10 cellular contexts compared by ENCODE assay signal in genomic region chr12:108724890-108725151, GRCh38. TPM values are rescaled to one million over a fixed set of nuclear protein-coding genes. Genes with fewer than 3 reads are reported as not detected.
DNase-seq lines count a peak whose midpoint lies in the region; ATAC-seq and TF ChIP-seq lines count a peak whose summit lies in the region.
"Had no signal": no experiment of that assay in that cellular context is flagged by ENCODE, and none has a peak within 500 bp of the region (broad histone marks: within the 10 kb centered on the region; RNA-seq: fewer than 3 reads in every experiment).

No MANE protein-coding gene starts in this region.

- H3K4me1 ChIP-seq in adipocyte (ENCODE audit: control insufficient read depth, insufficient read depth, low read length) (peaks cover 78% of the 10 kb centered on the region), lower lobe of right lung (peaks cover 86% of the 10 kb centered on the region), SJCRH30 (peaks cover 48% of the 10 kb centered on the region)

- H3K36me3 ChIP-seq in adipocyte (ENCODE audit: control insufficient read depth, insufficient read depth, low read length, severe bottlenecking): peaks cover 3% of the 10 kb centered on the region
- no peaks in the 10 kb centered on the region for H3K36me3 ChIP-seq in lower lobe of right lung
- 0 out of 2 replicates have a peak, but pooled peaks cover 2% of the 10 kb centered on the region for H3K36me3 ChIP-seq in SJCRH30

- H3K4me1 Mint-ChIP-seq in HFFc6 (ENCODE audit: low read depth): peaks cover 90% of the 10 kb centered on the region
- H3K4me1 Mint-ChIP-seq in stimulated activated naive B cell treated with anti-CD40 and anti-IgM and Interleukin-4, amounts not matched to agents 10 μg/mL and 1 μg/mL and 100 μg/mL, for 72 hours: peaks cover 41 to 74% of the 10 kb centered on the region in 2 donors

- ATAC-seq in lower lobe of right lung (no peak), HG03457 (IDR thresholded peaks at IDR 0.05; ENCODE audit: unreplicated experiment) (no peak)
- no peak for ATAC-seq in stimulated activated naive B cell treated with anti-CD40 and anti-IgM and Interleukin-4, amounts not matched to agents 10 μg/mL and 1 μg/mL and 100 μg/mL, for 72 hours (replicated peaks)

- H3K27ac ChIP-seq in lower lobe of right lung: peak overlapping the region; percentile 72
- H3K27ac ChIP-seq in SJCRH30: no peak overlapping the region

- no peak for TF ChIP-seq CTCF in HFFc6 (IDR thresholded peaks at IDR 0.05)
- no peak for TF ChIP-seq CTCF in lower lobe of right lung (IDR thresholded peaks at IDR 0.05)

- H3K9me3 ChIP-seq in adipocyte (ENCODE audit: control insufficient read depth, low read length): no peaks in the 10 kb centered on the region
- no peaks in the 10 kb centered on the region for H3K9me3 ChIP-seq in lower lobe of right lung
- H3K9me3 ChIP-seq in SJCRH30 (replicated peaks): no peaks in the 10 kb centered on the region

- no peak for DNase-seq in HFFc6
- DNase-seq in adipocyte (ENCODE audit: low read depth): no peak
- no peak for DNase-seq in lower lobe of right lung
- no peak for DNase-seq in stimulated activated naive B cell treated with anti-CD40 and anti-IgM and Interleukin-4, amounts not matched to agents 10 μg/mL and 1 μg/mL and 100 μg/mL, for 72 hours
- DNase-seq in NCI-H2196 (lab: John Stamatoyannopoulos, UW; ENCODE audit: unreplicated experiment): no peak
- DNase-seq in SJCRH30: no peak
- DNase-seq: effector CD8-positive, alpha-beta T cell; H7; NCI-H2029 treated with DMSO at 0.1 percent for 48 hours had no signal

- peak overlapping the region; percentile 75 for H3K9ac ChIP-seq in adipocyte (ENCODE audit: low read length)

- H3K27me3 ChIP-seq in adipocyte (replicated peaks; ENCODE audit: control insufficient read depth, insufficient read depth, low read length): no peaks in the 10 kb centered on the region
- no peaks in the 10 kb centered on the region for H3K27me3 ChIP-seq in lower lobe of right lung (ENCODE audit: low read depth)
- no peaks in the 10 kb centered on the region for H3K27me3 ChIP-seq in SJCRH30

- intact Hi-C loops in lower lobe of right lung (cut with DNase I): no loop called here

- no peaks in the 10 kb centered on the region for H3K9me3 Mint-ChIP-seq in HFFc6
- no peaks in the 10 kb centered on the region for H3K9me3 Mint-ChIP-seq in stimulated activated naive B cell treated with anti-CD40 and anti-IgM and Interleukin-4, amounts not matched to agents 10 μg/mL and 1 μg/mL and 100 μg/mL, for 72 hours

- peaks cover 52% of the 10 kb centered on the region for H3K36me3 Mint-ChIP-seq in HFFc6 (ENCODE audit: low read depth)
- peaks cover 3 to 9% of the 10 kb centered on the region in 2 donors for H3K36me3 Mint-ChIP-seq in stimulated activated naive B cell treated with anti-CD40 and anti-IgM and Interleukin-4, amounts not matched to agents 10 μg/mL and 1 μg/mL and 100 μg/mL, for 72 hours

- peaks cover 2% of the 10 kb centered on the region; the same call in 1 of the 2 replicates for H3K27me3 Mint-ChIP-seq in HFFc6 (ENCODE audit: insufficient read depth)
- no peaks in the 10 kb centered on the region for H3K27me3 Mint-ChIP-seq in stimulated activated naive B cell treated with anti-CD40 and anti-IgM and Interleukin-4, amounts not matched to agents 10 μg/mL and 1 μg/mL and 100 μg/mL, for 72 hours

- peak overlapping the region; percentile 89 for H3K27ac Mint-ChIP-seq in HFFc6
- H3K27ac Mint-ChIP-seq in stimulated activated naive B cell treated with anti-CD40 and anti-IgM and Interleukin-4, amounts not matched to agents 10 μg/mL and 1 μg/mL and 100 μg/mL, for 72 hours: peak overlapping the region; percentile 47

- H3K4me3 ChIP-seq in adipocyte (ENCODE audit: low read length) (peak overlapping the region; percentile 39), lower lobe of right lung (no peak overlapping the region), SJCRH30 (no peak overlapping the region)

- peak overlapping the region; percentile 77 for H3K4me3 Mint-ChIP-seq in HFFc6
- H3K4me3 Mint-ChIP-seq in stimulated activated naive B cell treated with anti-CD40 and anti-IgM and Interleukin-4, amounts not matched to agents 10 μg/mL and 1 μg/mL and 100 μg/mL, for 72 hours: no peak overlapping the region

RNA-seq across cellular contexts. Expression of gene CORO1C, which starts 6.5 kb away (rescaled TPM):
- 100 to 1,000 TPM; 541 to 709 (median 649) TPM for total RNA-seq in HFFc6 (2021; fragmentation: NEBNext Ultra II Directional; extraction: Animal tissue kit (Norgen Biotek cat#: 25700))
- 307 TPM for total RNA-seq in lower lobe of right lung
- total RNA-seq in SJCRH30 (2014; rRNA removed; shearing (Covaris generic)): 95.7 and 113 TPM in 2 replicates
